In the genomic region with DNA sequence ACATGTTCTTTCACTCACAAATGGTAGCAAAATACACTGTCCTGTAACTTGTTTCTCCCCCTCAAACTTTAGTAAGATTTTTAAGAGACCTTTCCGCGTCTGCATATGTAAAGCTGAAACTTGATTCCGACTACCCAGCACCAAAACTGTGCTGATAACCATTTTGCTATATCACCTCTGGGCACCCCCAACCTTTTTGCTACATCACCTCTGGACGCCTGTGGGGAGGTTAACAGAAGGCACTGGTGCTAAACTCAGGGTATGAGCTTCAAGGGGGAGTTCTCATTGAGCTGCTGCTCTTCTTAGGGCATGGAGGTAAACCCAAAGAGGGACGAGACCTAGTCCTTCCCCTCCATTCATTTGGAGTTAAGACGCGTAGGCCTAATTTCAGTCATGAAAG, we compare ENCODE assay signal across 31 cellular contexts.
"Had no signal": no experiment of that assay in that cellular context is flagged by ENCODE, and none has a peak within 500 bp of the region (broad histone marks: within the 10 kb centered on the region; RNA-seq: fewer than 3 reads in every experiment).

No MANE protein-coding gene starts in this region.

- H3K4me3 Mint-ChIP-seq: activated B cell treated with CpG ODN at 0.5 μM for 24 hours; activated CD4-positive, alpha-beta memory T cell treated with anti-CD3 and anti-CD28 coated beads for 36 hours; activated CD8-positive, alpha-beta memory T cell treated with anti-CD3 and anti-CD28 coated beads, Interleukin-2, amount 10 ng/mL, durations not matched to agents 7 days and 5 days; activated naive CD4-positive, alpha-beta T cell treated with anti-CD3 and anti-CD28 coated beads, Interleukin-2, amount 10 ng/mL, durations not matched to agents 7 days and 5 days; activated naive CD8-positive, alpha-beta T cell; activated naive CD8-positive, alpha-beta T cell treated with anti-CD3 and anti-CD28 coated beads, Interleukin-2, amount 50 U/mL, for 24 hours; brain had no signal

- H3K27ac Mint-ChIP-seq: activated B cell treated with CpG ODN at 0.5 μM for 24 hours; activated CD4-positive, alpha-beta memory T cell treated with anti-CD3 and anti-CD28 coated beads for 36 hours; activated CD8-positive, alpha-beta memory T cell treated with anti-CD3 and anti-CD28 coated beads, Interleukin-2, amount 10 ng/mL, durations not matched to agents 7 days and 5 days; activated naive CD4-positive, alpha-beta T cell treated with anti-CD3 and anti-CD28 coated beads, Interleukin-2, amount 10 ng/mL, durations not matched to agents 7 days and 5 days; activated naive CD8-positive, alpha-beta T cell; activated naive CD8-positive, alpha-beta T cell treated with anti-CD3 and anti-CD28 coated beads, Interleukin-2, amount 50 U/mL, for 24 hours had no signal

- DNase-seq: activated B cell treated with CpG ODN at 0.5 μM for 24 hours; activated CD4-positive, alpha-beta memory T cell treated with anti-CD3 and anti-CD28 coated beads for 36 hours; activated CD4-positive, alpha-beta T cell treated with anti-CD3 and anti-CD28 coated beads for 4 hours; activated CD4-positive, alpha-beta T cell treated with anti-CD3 and anti-CD28 coated beads, Interleukin-2, amount 50 U/mL, for 1 hour; activated CD4-positive, CD25-positive, alpha-beta regulatory T cell treated with anti-CD3 and anti-CD28 coated beads, Interleukin-2, amount 50 U/mL, for 72 hours; activated CD8-positive, alpha-beta memory T cell treated with anti-CD3 and anti-CD28 coated beads for 24 hours; activated CD8-positive, alpha-beta memory T cell treated with anti-CD3 and anti-CD28 coated beads, Interleukin-2, amount 10 ng/mL, durations not matched to agents 7 days and 5 days; activated CD8-positive, alpha-beta memory T cell treated with anti-CD3 and anti-CD28 coated beads, Interleukin-2, amount 50 U/mL, for 48 hours; activated effector memory CD4-positive, alpha-beta T cell treated with Interleukin-2 at 50 U/mL for 16 hours; activated naive CD4-positive, alpha-beta T cell treated with anti-CD3 and anti-CD28 coated beads, Interleukin-2, amount 10 ng/mL, durations not matched to agents 7 days and 5 days; activated naive CD8-positive, alpha-beta T cell treated with anti-CD3 and anti-CD28 coated beads, Interleukin-2, amount 50 U/mL, for 24 hours; activated T-cell treated with anti-CD3 and anti-CD28 coated beads, Interleukin-2, amount 50 U/mL, for 48 hours; anterior cingulate cortex; central memory CD4-positive, alpha-beta T cell; NCI-H1105; NCI-H1417 treated with DMSO at 0.1 percent for 48 hours; NCI-H187 treated with DMSO at 0.1 percent for 48 hours; NCI-H2081; NCI-H226; NCI-H446 treated with DMSO at 0.1 percent for 48 hours; NCI-H524; NCI-H69; Right ventricle myocardium superior; SW 1271; T-helper 1 cell; T-helper 2 cell; T-helper 9 cell had no signal

- H3K9me3 Mint-ChIP-seq: activated B cell treated with CpG ODN at 0.5 μM for 24 hours; activated CD4-positive, alpha-beta memory T cell treated with anti-CD3 and anti-CD28 coated beads for 36 hours; activated naive CD4-positive, alpha-beta T cell treated with anti-CD3 and anti-CD28 coated beads, Interleukin-2, amount 10 ng/mL, durations not matched to agents 7 days and 5 days; activated naive CD8-positive, alpha-beta T cell treated with anti-CD3 and anti-CD28 coated beads, Interleukin-2, amount 50 U/mL, for 24 hours; brain had no signal

- H3K36me3 Mint-ChIP-seq: activated CD4-positive, alpha-beta memory T cell treated with anti-CD3 and anti-CD28 coated beads for 36 hours; activated CD8-positive, alpha-beta memory T cell treated with anti-CD3 and anti-CD28 coated beads, Interleukin-2, amount 10 ng/mL, durations not matched to agents 7 days and 5 days; activated naive CD4-positive, alpha-beta T cell treated with anti-CD3 and anti-CD28 coated beads, Interleukin-2, amount 10 ng/mL, durations not matched to agents 7 days and 5 days; activated naive CD8-positive, alpha-beta T cell; brain had no signal

- H3K27ac ChIP-seq: RWPE1, VCaP had no signal

- ATAC-seq: activated CD8-positive, alpha-beta memory T cell treated with anti-CD3 and anti-CD28 coated beads, Interleukin-2, amount 10 ng/mL, durations not matched to agents 7 days and 5 days; activated naive CD8-positive, alpha-beta T cell treated with anti-CD3 and anti-CD28 coated beads, Interleukin-2, amount 50 U/mL, for 24 hours had no signal
